In genomic region chr1:59595774-59596173, GRCh38 we compare ENCODE assay signal across 11 cellular contexts.
DNase-seq lines count a peak whose midpoint lies in the region; ATAC-seq and TF ChIP-seq lines count a peak whose summit lies in the region.
"Had no signal": no experiment of that assay in that cellular context is flagged by ENCODE, and none has a peak within 500 bp of the region (broad histone marks: within the 10 kb centered on the region; RNA-seq: fewer than 3 reads in every experiment).

No MANE protein-coding gene starts in this region.

- H3K4me3 ChIP-seq in HAP-1 = no peak overlapping the region
- H3K4me3 ChIP-seq in SJCRH30 = no peak overlapping the region
- no peak overlapping the region for H3K4me3 ChIP-seq in fibroblast of pulmonary artery (replicated peaks; ENCODE audit: low read depth, low read length)
- H3K4me3 ChIP-seq in skin epidermis = no peak overlapping the region

- TF ChIP-seq CTCF in fibroblast of pulmonary artery (IDR thresholded peaks at IDR 0.05; ENCODE audit: low read length, missing control alignments) = no peak

- H3K27me3 ChIP-seq in HAP-1 (ENCODE audit: low read depth) = no peaks in the 10 kb centered on the region
- no peaks in the 10 kb centered on the region for H3K27me3 ChIP-seq in SJCRH30

- H3K27ac ChIP-seq in SJCRH30 (peak overlapping the region; percentile 46), skin epidermis (peak overlapping the region in 12 of 21 experiments; percentile 20 to 75 (median 46))

- ATAC-seq in GM18907 (IDR thresholded peaks at IDR 0.05; ENCODE audit: unreplicated experiment) = no peak

- no peaks in the 10 kb centered on the region for H3K9me3 ChIP-seq in HAP-1
- peaks cover 12% of the 10 kb centered on the region for H3K9me3 ChIP-seq in SJCRH30 (replicated peaks)

- DNase-seq in HAP-1 (ENCODE audit: low spot score in 2 of 2) (peak; percentile 60 to 93), SJCRH30 (peak; percentile 42 to 65), fibroblast of pulmonary artery (ENCODE audit: low read depth) (peak; percentile 41), DMS79 (lab: John Stamatoyannopoulos, UW) (no peak)
- DNase-seq in stimulated activated CD4-positive, alpha-beta T cell treated with anti-CD3 and anti-CD28 coated beads, Interleukin-2, amount 100 ng/mL, for 24 hours = no peak
- DNase-seq in stimulated activated CD4-positive, alpha-beta T cell treated with anti-CD3 and anti-CD28 coated beads, Interleukin-2, amount 100 ng/mL, for 48 hours = no peak
- DNase-seq: activated T-cell treated with anti-CD3 and anti-CD28 coated beads, Interleukin-2, amount 50 U/mL, for 24 hours; cortex of kidney; immature natural killer cell had no signal

- H3K36me3 ChIP-seq in HAP-1 (replicated peaks) = no peaks in the 10 kb centered on the region
- H3K36me3 ChIP-seq in SJCRH30 = no peaks in the 10 kb centered on the region

- in situ Hi-C loops in HAP-1 (cut with MboI; ENCODE audit: low sequenced_read_pairs) = no loop called here

- H3K4me1 ChIP-seq in HAP-1 (peaks cover 17% of the 10 kb centered on the region), SJCRH30 (peaks cover 60% of the 10 kb centered on the region)

Comparison
In these comparisons a context has a peak if more than half of its experiments do, and no peak if none do; other contexts are left out.
1. DNase-seq: peak in HAP-1 (2 of 2), SJCRH30 (2 of 2) and fibroblast of pulmonary artery (single experiment); none in DMS79 (single experiment), stimulated activated CD4-positive, alpha-beta T cell treated with anti-CD3 and anti-CD28 coated beads, Interleukin-2, amount 100 ng/mL, for 24 hours (0 of 2) and stimulated activated CD4-positive, alpha-beta T cell treated with anti-CD3 and anti-CD28 coated beads, Interleukin-2, amount 100 ng/mL, for 48 hours (0 of 2).